8 cellular contexts compared by ENCODE assay signal in genomic region chr3:194769020-194769643, GRCh38.
DNase-seq lines count a peak whose midpoint lies in the region; ATAC-seq, FAIRE-seq and TF ChIP-seq lines count a peak whose summit lies in the region.

No MANE protein-coding gene starts in this region.

- H3K4me3 ChIP-seq in fibroblast of pulmonary artery (replicated peaks; ENCODE audit: low read depth, low read length) = peak overlapping the region; percentile 47

- H3K36me3 Mint-ChIP-seq in natural killer cell treated with Interleukin-12 subunit alpha and Interleukin-12 subunit beta and Interleukin-15 and Interleukin-18, amount 100 ng/mL, for 72 hours = no peaks in the 10 kb centered on the region

- no peak for TF ChIP-seq CTCF in fibroblast of pulmonary artery (IDR thresholded peaks at IDR 0.05; ENCODE audit: low read length, missing control alignments)

- no peak for TF ChIP-seq RAD21 in Ishikawa (IDR thresholded peaks at IDR 0.05; ENCODE audit: low read depth)

- no peak for TF ChIP-seq EP300 in Ishikawa (IDR thresholded peaks at IDR 0.05; ENCODE audit: borderline replicate concordance)

- H3K27me3 Mint-ChIP-seq in natural killer cell treated with Interleukin-12 subunit alpha and Interleukin-12 subunit beta and Interleukin-15 and Interleukin-18, amount 100 ng/mL, for 72 hours = peaks cover 11 to 13% of the 10 kb centered on the region in 2 donors

- DNase-seq in DMS153 treated with DMSO at 0.1 percent for 48 hours (lab: John Stamatoyannopoulos, UW; ENCODE audit: unreplicated experiment) (peak; percentile 95), RCC 7860 (ENCODE audit: low spot score) (peak; percentile 66), fibroblast of pulmonary artery (ENCODE audit: low read depth) (peak; percentile 96)
- peak; percentile 77 to 79 for DNase-seq in activated T-helper 1 cell treated with anti-CD3 and anti-CD28 coated beads, Interleukin-2, amount 50 U/mL, for 16 hours (ENCODE audit: low read depth in 1 of 2, low spot score in 1 of 2)
- peak; percentile 90 for DNase-seq in natural killer cell treated with Interleukin-12 subunit alpha and Interleukin-12 subunit beta and Interleukin-15 and Interleukin-18, amount 100 ng/mL, for 72 hours (ENCODE audit: low spot score)
- DNase-seq in stimulated activated naive CD4-positive, alpha-beta T cell treated with Interleukin-2 at 50 U/mL for 16 hours (lab: John Stamatoyannopoulos, UW) = peak; percentile 95

- ATAC-seq in GM21619 (IDR thresholded peaks at IDR 0.05; ENCODE audit: unreplicated experiment) = peak; percentile 98
- peak; percentile 99 for ATAC-seq in natural killer cell treated with Interleukin-12 subunit alpha and Interleukin-12 subunit beta and Interleukin-15 and Interleukin-18, amount 100 ng/mL, for 72 hours

- peak overlapping the region; percentile 84 for H3K4me3 Mint-ChIP-seq in natural killer cell treated with Interleukin-12 subunit alpha and Interleukin-12 subunit beta and Interleukin-15 and Interleukin-18, amount 100 ng/mL, for 72 hours

- no peaks in the 10 kb centered on the region for H3K9me3 Mint-ChIP-seq in natural killer cell treated with Interleukin-12 subunit alpha and Interleukin-12 subunit beta and Interleukin-15 and Interleukin-18, amount 100 ng/mL, for 72 hours

- peak overlapping the region; percentile 48 to 74 for H3K27ac Mint-ChIP-seq in natural killer cell treated with Interleukin-12 subunit alpha and Interleukin-12 subunit beta and Interleukin-15 and Interleukin-18, amount 100 ng/mL, for 72 hours

- FAIRE-seq in RCC 7860 (lab: Jason Lieb, UNC) = peak; percentile 59

- H3K4me1 Mint-ChIP-seq in natural killer cell treated with Interleukin-12 subunit alpha and Interleukin-12 subunit beta and Interleukin-15 and Interleukin-18, amount 100 ng/mL, for 72 hours (ENCODE audit: low read depth in 2 of 2) = peaks cover 38% of the 10 kb centered on the region in 2 donors

TF ChIP-seq in Ishikawa, 13 proteins besides CTCF, POLR2A, EP300 and RAD21:
- TF ChIP-seq EGR1 (IDR thresholded peaks at IDR 0.05) = no peak
- TF ChIP-seq TEAD4 (IDR thresholded peaks at IDR 0.05) = 0 out of 2 replicates have a peak, but pooled peaks have one; percentile 44
- peak; percentile 64; the same call in 1 of the 2 replicates for TF ChIP-seq TAF1 (IDR thresholded peaks at IDR 0.05; ENCODE audit: low read depth)
- no peak for TF ChIP-seq CEBPB (IDR thresholded peaks at IDR 0.05)
- TF ChIP-seq MAX (IDR thresholded peaks at IDR 0.05) = peak; percentile 88
- no peak; the same call in 1 of the 2 replicates for TF ChIP-seq NFIC (IDR thresholded peaks at IDR 0.05)
- no peak for TF ChIP-seq YY1 (IDR thresholded peaks at IDR 0.05; ENCODE audit: low read depth)

Comparison
In these comparisons a context has a peak if more than half of its experiments do, and no peak if none do; other contexts are left out.
1. Peak in every context shown above with its lines: DNase-seq, ATAC-seq and H3K4me3 ChIP-seq.